Comparison of ENCODE assay signal across 11 cellular contexts in the genomic region with DNA sequence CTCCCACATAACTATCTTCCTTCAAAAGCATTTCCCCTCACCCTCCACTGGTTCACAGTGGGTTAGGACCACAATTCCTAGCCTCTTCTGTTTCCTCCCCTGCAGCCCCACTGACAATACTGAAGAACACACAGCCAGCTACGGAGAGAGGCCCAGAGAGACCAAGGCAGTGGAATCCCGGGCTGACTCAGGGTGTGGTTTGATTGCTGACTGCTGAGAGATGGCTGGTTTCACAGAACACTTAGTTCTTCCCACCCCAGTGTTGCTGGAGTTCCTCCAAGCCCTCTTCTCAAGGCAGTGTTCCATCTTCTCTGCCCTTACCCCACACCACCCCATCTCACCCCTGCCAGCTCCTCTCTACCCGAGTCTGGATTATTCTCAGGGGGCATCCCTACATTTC. TPM values are rescaled to one million over a fixed set of nuclear protein-coding genes. Genes with fewer than 3 reads are reported as not detected.
DNase-seq lines count a peak whose midpoint lies in the region; ATAC-seq and TF ChIP-seq lines count a peak whose summit lies in the region.
"Had no signal": no experiment of that assay in that cellular context is flagged by ENCODE, and none has a peak within 500 bp of the region (broad histone marks: within the 10 kb centered on the region; RNA-seq: fewer than 3 reads in every experiment).

No MANE protein-coding gene starts in this region.

- H3K4me1 Mint-ChIP-seq in activated T-cell treated with anti-CD3 and anti-CD28 coated beads, Interleukin-2, amount 50 U/mL, for 72 hours (ENCODE audit: low read depth), result peaks cover 30% of the 10 kb centered on the region

- DNase-seq in GM10248 (ENCODE audit: extremely low spot score), result peak; percentile 32
- DNase-seq in activated T-cell treated with anti-CD3 and anti-CD28 coated beads, Interleukin-2, amount 50 U/mL, for 72 hours, result peak; percentile 7 to 23
- peak; percentile 87 for DNase-seq in Right ventricle myocardium superior
- no peak for DNase-seq in cortex of kidney (lab: John Stamatoyannopoulos, UW)
- no peak for DNase-seq in NCI-H187 (lab: John Stamatoyannopoulos, UW)
- DNase-seq: effector CD4-positive, alpha-beta T cell; stimulated activated CD4-positive, alpha-beta T cell treated with anti-CD3 and anti-CD28 coated beads, Interleukin-12 subunit alpha, Interleukin-12 subunit beta, amount 100 ng/mL, for 4 hours had no signal

- H3K4me3 Mint-ChIP-seq in activated T-cell treated with anti-CD3 and anti-CD28 coated beads, Interleukin-2, amount 50 U/mL, for 72 hours, result no peak overlapping the region
- H3K4me3 Mint-ChIP-seq: T-helper 1 cell treated with Interleukin-12 subunit alpha and Interleukin-12 subunit beta and Interleukin-4 antibody, amounts not matched to agents 30 μg/mL and 1 μg/mL, for 36 hours had no signal

- POLR2A ChIA-PET in GM10248 (lab: Yijun Ruan, JAX), result no interaction called here

- peak; percentile 61 to 64 for ATAC-seq in activated T-cell treated with anti-CD3 and anti-CD28 coated beads, Interleukin-2, amount 50 U/mL, for 72 hours (replicated peaks in 1 of 2)
- ATAC-seq in Right ventricle myocardium superior (ENCODE audit: poor library complexity), result peak; percentile 88
- ATAC-seq in HG03025 (IDR thresholded peaks at IDR 0.05; ENCODE audit: low FRiP score, unreplicated experiment), result no peak
- ATAC-seq in GM19463 (IDR thresholded peaks at IDR 0.05; ENCODE audit: unreplicated experiment), result no peak

- CTCF ChIA-PET in GM10248 (lab: Yijun Ruan, JAX), result interaction anchor here (1.3 to 1.8 kb wide), 3 partner anchors 21 to 214 kb away, joined by 4 to 5 read pairs (median 4); no protein-coding TSS in a partner anchor

- no peak overlapping the region for H3K4me3 ChIP-seq in skin epidermis

- intact Hi-C loops in Right ventricle myocardium superior (cut with DNase I), result loop anchor here (5.0 kb wide), 1 partner anchor 63 kb away; no protein-coding TSS in a partner anchor

- peak overlapping the region in 18 of 21 experiments; percentile 15 to 89 (median 73) for H3K27ac ChIP-seq in skin epidermis

- peaks cover 0 to 11% of the 10 kb centered on the region in 2 donors for H3K36me3 Mint-ChIP-seq in activated T-cell treated with anti-CD3 and anti-CD28 coated beads, Interleukin-2, amount 50 U/mL, for 72 hours (ENCODE audit: insufficient read depth in 2 of 2)

- peak overlapping the region; percentile 5 for H3K27ac Mint-ChIP-seq in activated T-cell treated with anti-CD3 and anti-CD28 coated beads, Interleukin-2, amount 50 U/mL, for 72 hours
- H3K27ac Mint-ChIP-seq: T-helper 1 cell treated with Interleukin-12 subunit alpha and Interleukin-12 subunit beta and Interleukin-4 antibody, amounts not matched to agents 30 μg/mL and 1 μg/mL, for 36 hours had no signal

- no peaks in the 10 kb centered on the region for H3K27me3 Mint-ChIP-seq in activated T-cell treated with anti-CD3 and anti-CD28 coated beads, Interleukin-2, amount 50 U/mL, for 72 hours (ENCODE audit: low read depth)

- no peak for TF ChIP-seq CTCF in GM10248 (IDR thresholded peaks at IDR 0.05; ENCODE audit: control extremely low read depth, extremely low read depth, low read depth, missing control alignments)

- no peaks in the 10 kb centered on the region for H3K9me3 Mint-ChIP-seq in activated T-cell treated with anti-CD3 and anti-CD28 coated beads, Interleukin-2, amount 50 U/mL, for 72 hours
- H3K9me3 Mint-ChIP-seq: T-helper 1 cell treated with Interleukin-12 subunit alpha and Interleukin-12 subunit beta and Interleukin-4 antibody, amounts not matched to agents 30 μg/mL and 1 μg/mL, for 36 hours had no signal

RNA-seq across cellular contexts. Expression of a gene that starts 43.3 kb away (rescaled TPM):
- 10 to 100 TPM; 70.8 to 86.4 TPM for total RNA-seq in activated T-cell treated with anti-CD3 and anti-CD28 coated beads, Interleukin-2, amount 50 U/mL, for 72 hours
- 45.0 TPM for total RNA-seq in Right ventricle myocardium superior

Comparison
In these comparisons a context has a peak if more than half of its experiments do, and no peak if none do; other contexts are left out.
1. DNase-seq: peak in GM10248 (single experiment), activated T-cell treated with anti-CD3 and anti-CD28 coated beads, Interleukin-2, amount 50 U/mL, for 72 hours (2 of 2) and Right ventricle myocardium superior (single experiment); none in cortex of kidney (single experiment) and NCI-H187 (0 of 2).
2. ATAC-seq: peak in activated T-cell treated with anti-CD3 and anti-CD28 coated beads, Interleukin-2, amount 50 U/mL, for 72 hours (2 of 2) and Right ventricle myocardium superior (single experiment); none in HG03025 (single experiment) and GM19463 (single experiment).